8 cellular contexts compared by ENCODE assay signal in genomic region chr5:177472460-177473441, GRCh38. TPM values are rescaled to one million over a fixed set of nuclear protein-coding genes. Genes with fewer than 3 reads are reported as not detected.
DNase-seq lines count a peak whose midpoint lies in the region; ATAC-seq and TF ChIP-seq lines count a peak whose summit lies in the region.

No MANE protein-coding gene starts in this region.

- H3K4me1 ChIP-seq in HUES48 (ENCODE audit: control insufficient read depth, insufficient read depth, low read length): peaks cover 48% of the 10 kb centered on the region
- H3K4me1 ChIP-seq in muscle layer of duodenum (ENCODE audit: control insufficient read depth in 1 of 2, insufficient read depth in 2 of 2, low read length in 2 of 2): peaks cover 12 to 61% of the 10 kb centered on the region in 2 donors
- H3K4me1 ChIP-seq in tibial artery: peaks cover 0 to 81% (median 68%) of the 10 kb centered on the region in 4 donors

- H3K27me3 ChIP-seq in HUES48 (ENCODE audit: control insufficient read depth, insufficient read depth, low read length) (no peaks in the 10 kb centered on the region), muscle layer of duodenum (ENCODE audit: low read depth, low read length) (no peaks in the 10 kb centered on the region), tibial artery (no peaks in the 10 kb centered on the region)

- H3K4me3 Mint-ChIP-seq in activated B cell treated with CpG ODN at 0.5 μM for 24 hours: peak overlapping the region; percentile 76

- intact Hi-C loops in activated B cell treated with CpG ODN at 0.5 μM for 24 hours (cut with micrococcal nuclease): loop anchor here (1.0 kb wide), 1 partner anchor 16 kb away; no protein-coding TSS in a partner anchor
- intact Hi-C loops in tibial artery (cut with DNase I; ENCODE audit: low total_unique reads): no loop called here

- H3K9me3 ChIP-seq in HUES48 (ENCODE audit: control insufficient read depth, insufficient read depth, low read length) (no peaks in the 10 kb centered on the region), muscle layer of duodenum (ENCODE audit: control insufficient read depth in 1 of 2, low read length in 2 of 2) (no peaks in the 10 kb centered on the region), tibial artery (no peaks in the 10 kb centered on the region)

- H3K4me1 Mint-ChIP-seq in activated B cell treated with CpG ODN at 0.5 μM for 24 hours: peaks cover 16% of the 10 kb centered on the region

- H3K27me3 Mint-ChIP-seq in activated B cell treated with CpG ODN at 0.5 μM for 24 hours: peaks cover 4% of the 10 kb centered on the region

- H3K4me3 ChIP-seq in HUES48 (ENCODE audit: low read depth, low read length) (peak overlapping the region; percentile 96), muscle layer of duodenum (ENCODE audit: low read depth in 1 of 2, low read length in 2 of 2) (peak overlapping the region; percentile 56 to 84), tibial artery (peak overlapping the region; percentile 85 to 94)

- H3K27ac ChIP-seq in HUES48 (ENCODE audit: low read depth, low read length) (peak overlapping the region; percentile 94), muscle layer of duodenum (ENCODE audit: low read length) (no peak overlapping the region), tibial artery (peak overlapping the region; percentile 91 to 100)

- no peak overlapping the region for H3K27ac Mint-ChIP-seq in activated B cell treated with CpG ODN at 0.5 μM for 24 hours

- ATAC-seq in activated B cell treated with CpG ODN at 0.5 μM for 24 hours (ENCODE audit: low read depth): peak; percentile 60

- POLR2A ChIA-PET in activated B cell treated with CpG ODN at 0.5 μM for 24 hours (lab: Charles Lee): interaction anchor here (0.9 to 1.6 kb wide), 2 partner anchors 29 to 37 kb away, joined by 3 read pairs; partner anchors contain the start of gene DOK3

- peak; percentile 50 to 69 (median 68) for DNase-seq in NCI-H1417 (lab: John Stamatoyannopoulos, UW)
- no peak for DNase-seq in NCI-H1417 treated with DMSO at 0.1 percent for 48 hours (lab: John Stamatoyannopoulos, UW)
- peak; percentile 36 for DNase-seq in activated B cell treated with CpG ODN at 0.5 μM for 24 hours
- DNase-seq in ecto neural progenitor cell (ENCODE audit: low spot score): peak; percentile 76
- peak in 1 of 2 donors; percentile 77 for DNase-seq in tibial artery
- no peak for DNase-seq in cerebellar cortex (ENCODE audit: low spot score)

- CTCF ChIA-PET in activated B cell treated with CpG ODN at 0.5 μM for 24 hours (lab: Charles Lee): interaction anchor here (0.8 to 1.3 kb wide), 4 partner anchors 18 to 83 kb away, joined by 3 to 5 read pairs (median 4); no protein-coding TSS in a partner anchor

- no peaks in the 10 kb centered on the region for H3K9me3 Mint-ChIP-seq in activated B cell treated with CpG ODN at 0.5 μM for 24 hours

- TF ChIP-seq CTCF in activated B cell treated with CpG ODN at 0.5 μM for 24 hours (IDR thresholded peaks at IDR 0.05) (no peak), tibial artery (IDR thresholded peaks at IDR 0.05) (no peak)

- H3K36me3 ChIP-seq in HUES48 (ENCODE audit: control insufficient read depth, insufficient read depth, low read length) (peaks cover 38% of the 10 kb centered on the region), muscle layer of duodenum (ENCODE audit: control insufficient read depth in 1 of 2, insufficient read depth in 2 of 2, low read length in 2 of 2) (no peaks in the 10 kb centered on the region), tibial artery (peaks cover 0 to 13% (median 2%) of the 10 kb centered on the region in 3 donors)

- peak overlapping the region; percentile 96 for H3K9ac ChIP-seq in HUES48 (ENCODE audit: low read depth, low read length)

- no peaks in the 10 kb centered on the region for H3K36me3 Mint-ChIP-seq in activated B cell treated with CpG ODN at 0.5 μM for 24 hours (ENCODE audit: low read depth)

RNA-seq across cellular contexts. Expression of gene DBN1, which starts 0.7 kb away (rescaled TPM):
- total RNA-seq in activated B cell treated with CpG ODN at 0.5 μM for 24 hours: 2.0 and 3.9 TPM in 2 replicates

RNA-seq across cellular contexts. Expression of gene PDLIM7, which starts 24.7 kb away (rescaled TPM):
- total RNA-seq in activated B cell treated with CpG ODN at 0.5 μM for 24 hours: 17.0 and 17.7 TPM in 2 replicates

RNA-seq across cellular contexts. Expression of gene PRR7, which starts 26.1 kb away (rescaled TPM):
- 2.4 and 3.2 TPM in 2 replicates for total RNA-seq in activated B cell treated with CpG ODN at 0.5 μM for 24 hours

RNA-seq across cellular contexts. Expression of gene DOK3, which starts 36.9 kb away (rescaled TPM):
- 82.5 and 88.5 TPM in 2 replicates for total RNA-seq in activated B cell treated with CpG ODN at 0.5 μM for 24 hours

RNA-seq across cellular contexts. Expression of gene DDX41, which starts 44.0 kb away (rescaled TPM):
- total RNA-seq in activated B cell treated with CpG ODN at 0.5 μM for 24 hours: 128 and 144 TPM in 2 replicates

Comparison
In these comparisons a context has a peak if more than half of its experiments do, and no peak if none do; other contexts are left out.
1. DNase-seq: peak in NCI-H1417 (3 of 3), activated B cell treated with CpG ODN at 0.5 μM for 24 hours (single experiment) and ecto neural progenitor cell (single experiment); none in NCI-H1417 treated with DMSO at 0.1 percent for 48 hours (single experiment) and cerebellar cortex (single experiment).
2. Peak in every context shown above with its lines, with median percentiles within 50 percentile points of each other: H3K4me3 ChIP-seq.